ENCODE assay signal across 1 cellular context in genomic region chr12:71477609-71478008, GRCh38.
TF ChIP-seq lines count a peak whose summit lies in the region.

No MANE protein-coding gene starts in this region.

TF ChIP-seq in GM23338, 12 proteins besides CTCF, POLR2A, EP300 and RAD21 (continued from another document):
- no peak for TF ChIP-seq ZNF462 (CRISPR knock-in tag; IDR thresholded peaks at IDR 0.05)
- TF ChIP-seq NANOG (IDR thresholded peaks at IDR 0.05; ENCODE audit: borderline replicate concordance) = no peak
- no peak for TF ChIP-seq ETS1 (IDR thresholded peaks at IDR 0.05)
TF ChIP-seq in GM23338: peak in this region for 0.
